8 cellular contexts compared by ENCODE assay signal in genomic region chr9:134325813-134326753, GRCh38. TPM values are rescaled to one million over a fixed set of nuclear protein-coding genes. Genes with fewer than 3 reads are reported as not detected.
DNase-seq lines count a peak whose midpoint lies in the region; ATAC-seq and TF ChIP-seq lines count a peak whose summit lies in the region.

Gene RXRA (plus strand): TSS chr9:134326455. CDS start chr9:134326632, 177 bp downstream.

- peak within 1 kb of the TSS; percentile 76 for H3K4me3 Mint-ChIP-seq in activated T-cell treated with anti-CD3 and anti-CD28 coated beads, Interleukin-2, amount 50 U/mL, for 4 hours

- H3K9me3 ChIP-seq in mucosa of descending colon = no peaks in the 10 kb centered on the region

- H3K36me3 ChIP-seq in H7 (replicated peaks; ENCODE audit: control insufficient read depth, insufficient read depth, low read length) = no peaks in the 10 kb centered on the region
- no peaks in the 10 kb centered on the region for H3K36me3 ChIP-seq in mucosa of descending colon (ENCODE audit: low read depth)

- intact Hi-C loops in mucosa of descending colon (cut with DNase I, micrococcal nuclease) = no loop called here

- H3K27me3 ChIP-seq in H7 (ENCODE audit: control insufficient read depth, insufficient read depth, low read length) = peaks cover 2% of the 10 kb centered on the region; the same call in 1 of the 2 replicates

- TF ChIP-seq CTCF in mucosa of descending colon (IDR thresholded peaks at IDR 0.05) = no peak

- peaks cover 17% of the 10 kb centered on the region for H3K4me1 Mint-ChIP-seq in activated T-cell treated with anti-CD3 and anti-CD28 coated beads, Interleukin-2, amount 50 U/mL, for 4 hours (ENCODE audit: low read depth)

- H3K4me3 ChIP-seq in H7 (ENCODE audit: insufficient read depth, low read depth, low read length) (peak within 1 kb of the TSS; percentile 55), mucosa of descending colon (peak within 1 kb of the TSS; percentile 51)

- peak; percentile 54 for TF ChIP-seq POLR2A in erythroblast (IDR thresholded peaks at IDR 0.05; ENCODE audit: low read length)

- H3K36me3 Mint-ChIP-seq in activated T-cell treated with anti-CD3 and anti-CD28 coated beads, Interleukin-2, amount 50 U/mL, for 4 hours (ENCODE audit: insufficient read depth) = no peaks in the 10 kb centered on the region

- peaks cover 3% of the 10 kb centered on the region for H3K27me3 Mint-ChIP-seq in activated T-cell treated with anti-CD3 and anti-CD28 coated beads, Interleukin-2, amount 50 U/mL, for 4 hours (ENCODE audit: low read depth)

- peaks cover 44% of the 10 kb centered on the region for H3K4me1 ChIP-seq in mucosa of descending colon (ENCODE audit: low read depth)

- DNase-seq in AML-193 (lab: John Stamatoyannopoulos, UW) (peak; percentile 18 to 29), H7 (peak; percentile 98), NOMO-1 treated with DMSO at 0.1 percent for 48 hours (lab: John Stamatoyannopoulos, UW; ENCODE audit: unreplicated experiment) (peak; percentile 69), erythroblast (lab: John Stamatoyannopoulos, UW) (peak; percentile 91 to 94), mucosa of descending colon (peak; percentile 81 to 91 (median 88))
- DNase-seq in activated T-cell treated with anti-CD3 and anti-CD28 coated beads, Interleukin-2, amount 50 U/mL, for 4 hours = peak; percentile 75
- peak; percentile 59 for DNase-seq in stimulated activated CD8-positive, alpha-beta memory T cell treated with anti-CD3 and anti-CD28 coated beads, Interleukin-4, amount 100 ng/mL, for 48 hours

- ATAC-seq in activated T-cell treated with anti-CD3 and anti-CD28 coated beads, Interleukin-2, amount 50 U/mL, for 4 hours = peak; percentile 41 to 51
- ATAC-seq in mucosa of descending colon (peak; percentile 63), GM21825 (IDR thresholded peaks at IDR 0.05; ENCODE audit: unreplicated experiment) (no peak)

- no peaks in the 10 kb centered on the region for H3K9me3 Mint-ChIP-seq in activated T-cell treated with anti-CD3 and anti-CD28 coated beads, Interleukin-2, amount 50 U/mL, for 4 hours

RNA-seq across cellular contexts. Expression of gene RXRA, which starts in this region (rescaled TPM):
- total RNA-seq in H7 (2014; rRNA removed; shearing (Covaris generic)) = 17.7 and 23.2 TPM in 2 replicates
- 1 to 10 TPM; 4.7 to 7.6 (median 4.7) TPM for total RNA-seq in activated T-cell treated with anti-CD3 and anti-CD28 coated beads, Interleukin-2, amount 50 U/mL, for 4 hours
- total RNA-seq in mucosa of descending colon = 100 to 1,000 TPM in 1 of 3 donors, 10 to 100 TPM in 2; 75.2 to 101 (median 85.3) TPM

Comparison
In these comparisons a context has a peak if more than half of its experiments do, and no peak if none do; other contexts are left out.
1. DNase-seq: peak in every context shown above with its lines; median percentile 98 in H7; 92 in erythroblast; 88 in mucosa of descending colon; 75 in activated T-cell treated with anti-CD3 and anti-CD28 coated beads, Interleukin-2, amount 50 U/mL, for 4 hours; 69 in NOMO-1 treated with DMSO at 0.1 percent for 48 hours; 59 in stimulated activated CD8-positive, alpha-beta memory T cell treated with anti-CD3 and anti-CD28 coated beads, Interleukin-4, amount 100 ng/mL, for 48 hours; 24 in AML-193.